1 cellular context compared by ENCODE assay signal in the genomic region with DNA sequence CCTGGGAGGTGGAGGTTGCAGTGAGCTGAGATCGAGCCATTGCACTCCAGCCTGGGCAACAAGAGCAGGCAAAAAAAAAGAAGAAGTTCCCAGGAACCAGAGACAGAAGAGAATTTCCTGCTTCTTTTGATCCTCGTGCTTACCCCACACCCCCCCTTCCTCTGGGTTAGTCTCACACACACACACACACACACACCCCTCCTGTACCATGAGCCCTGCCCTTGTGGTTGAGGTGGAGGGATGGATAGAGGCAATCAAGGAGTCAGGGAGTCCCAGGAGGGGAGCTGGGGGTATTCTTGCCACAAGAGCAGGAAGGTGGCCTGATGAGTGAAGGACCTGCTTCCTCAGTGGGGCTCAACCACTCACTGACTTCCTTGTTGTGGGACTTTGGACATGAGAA.
TF ChIP-seq lines count a peak whose summit lies in the region.

No MANE protein-coding gene starts in this region.

TF ChIP-seq in IMR-90, 13 proteins besides CTCF, POLR2A, EP300 and RAD21:
- TF ChIP-seq FOS (IDR thresholded peaks at IDR 0.05; ENCODE audit: low read depth, low read length) (no peak), SMC3 (IDR thresholded peaks at IDR 0.05; ENCODE audit: low read depth, low read length) (no peak), MAZ (IDR thresholded peaks at IDR 0.05; ENCODE audit: borderline replicate concordance, low read depth, low read length) (no peak), NFE2L2 (IDR thresholded peaks at IDR 0.05; ENCODE audit: low read depth, low read length) (no peak), CEBPB (IDR thresholded peaks at IDR 0.05; ENCODE audit: low read depth, low read length) (no peak), BHLHE40 (IDR thresholded peaks at IDR 0.05; ENCODE audit: low read depth, low read length) (no peak), RCOR1 (IDR thresholded peaks at IDR 0.05; ENCODE audit: insufficient replicate concordance, low read length) (no peak), RFX5 (IDR thresholded peaks at IDR 0.05; ENCODE audit: low read depth, low read length) (no peak), MXI1 (IDR thresholded peaks at IDR 0.05; ENCODE audit: borderline replicate concordance, low read depth, low read length) (no peak), CHD1 (IDR thresholded peaks at IDR 0.05; ENCODE audit: low read depth, low read length) (no peak), MAFK (IDR thresholded peaks at IDR 0.05; ENCODE audit: low read depth, low read length) (no peak), USF2 (IDR thresholded peaks at IDR 0.05; ENCODE audit: low read depth, low read length) (no peak)
- TF ChIP-seq, protein P1, sequence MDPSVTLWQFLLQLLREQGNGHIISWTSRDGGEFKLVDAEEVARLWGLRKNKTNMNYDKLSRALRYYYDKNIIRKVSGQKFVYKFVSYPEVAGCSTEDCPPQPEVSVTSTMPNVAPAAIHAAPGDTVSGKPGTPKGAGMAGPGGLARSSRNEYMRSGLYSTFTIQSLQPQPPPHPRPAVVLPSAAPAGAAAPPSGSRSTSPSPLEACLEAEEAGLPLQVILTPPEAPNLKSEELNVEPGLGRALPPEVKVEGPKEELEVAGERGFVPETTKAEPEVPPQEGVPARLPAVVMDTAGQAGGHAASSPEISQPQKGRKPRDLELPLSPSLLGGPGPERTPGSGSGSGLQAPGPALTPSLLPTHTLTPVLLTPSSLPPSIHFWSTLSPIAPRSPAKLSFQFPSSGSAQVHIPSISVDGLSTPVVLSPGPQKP (IDR thresholded peaks at IDR 0.05; ENCODE audit: borderline replicate concordance, low read depth, low read length) = no peak
